Comparison of ENCODE assay signal across 30 cellular contexts in the genomic region with DNA sequence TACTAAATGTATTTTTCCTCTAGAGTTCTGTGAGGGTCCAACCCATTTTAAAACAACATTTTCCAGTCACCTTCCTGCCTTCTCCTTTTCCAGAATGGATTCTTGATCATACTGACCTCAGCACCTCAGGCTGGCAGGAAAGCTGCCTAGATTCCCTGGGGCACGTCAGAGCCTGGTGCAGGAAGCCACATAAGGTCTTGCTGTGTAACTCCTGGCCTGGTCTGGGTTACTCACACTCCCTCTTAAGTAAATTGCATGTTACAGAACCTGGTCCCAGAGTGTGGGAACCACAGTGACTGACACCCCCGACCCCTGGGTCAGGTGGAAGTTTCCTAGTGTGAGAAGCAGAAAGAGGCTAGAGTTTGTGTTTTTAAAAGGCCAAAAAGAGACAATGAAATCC.
DNase-seq lines count a peak whose midpoint lies in the region; ATAC-seq and TF ChIP-seq lines count a peak whose summit lies in the region.
"Had no signal": no experiment of that assay in that cellular context is flagged by ENCODE, and none has a peak within 500 bp of the region (broad histone marks: within the 10 kb centered on the region; RNA-seq: fewer than 3 reads in every experiment).

No MANE protein-coding gene starts in this region.

- H3K27ac ChIP-seq in heart right ventricle = peak overlapping the region in 8 of 10 donors; percentile 1 to 77 (median 62)
- H3K27ac ChIP-seq in right atrium auricular region = peak overlapping the region in 1 of 2 donors; percentile 50
- H3K27ac ChIP-seq in neuronal stem cell (replicated peaks; ENCODE audit: low read length) = no peak overlapping the region
- H3K27ac ChIP-seq in uterus = peak overlapping the region in 1 of 2 donors; percentile 43
- H3K27ac ChIP-seq: KMS-11 had no signal

- TF ChIP-seq CTCF in heart right ventricle (IDR thresholded peaks at IDR 0.05) (no peak), right atrium auricular region (IDR thresholded peaks at IDR 0.05) (no peak), fibroblast of mammary gland (conservative IDR thresholded peaks at IDR 0.05; ENCODE audit: control insufficient read depth, insufficient read depth, low read depth, low read length) (no peak), uterus (IDR thresholded peaks at IDR 0.05) (no peak)

- no peaks in the 10 kb centered on the region for H3K36me3 ChIP-seq in heart right ventricle
- H3K36me3 ChIP-seq in right atrium auricular region = no peaks in the 10 kb centered on the region
- no peaks in the 10 kb centered on the region for H3K36me3 ChIP-seq in neuronal stem cell (replicated peaks in 1 of 2; ENCODE audit: control insufficient read depth in 2 of 2, insufficient read depth in 2 of 2, low read length in 2 of 2)
- H3K36me3 ChIP-seq in MG63 = no peaks in the 10 kb centered on the region
- no peaks in the 10 kb centered on the region for H3K36me3 ChIP-seq in uterus
- H3K36me3 ChIP-seq: gastroesophageal sphincter, spleen had no signal

- H2BK12ac ChIP-seq in neuronal stem cell (ENCODE audit: low read length) = no peak overlapping the region

- peak in 7 of 8 donors; percentile 20 to 79 (median 57) for ATAC-seq in heart right ventricle
- no peak for ATAC-seq in activated CD4-positive, CD25-positive, alpha-beta regulatory T cell treated with anti-CD3 and anti-CD28 coated beads, Interleukin-2, amount 50 U/mL, for 24 hours
- ATAC-seq: activated T-cell treated with anti-CD3 and anti-CD28 coated beads, Interleukin-2, amount 50 U/mL, for 4 hours; natural killer cell; stimulated activated naive CD8-positive, alpha-beta T cell treated with anti-CD3 and anti-CD28 coated beads, Interleukin-15, amount 100 ng/mL, for 72 hours had no signal

- no peaks in the 10 kb centered on the region for H3K9me3 ChIP-seq in heart right ventricle
- H3K9me3 ChIP-seq in right atrium auricular region = no peaks in the 10 kb centered on the region
- no peaks in the 10 kb centered on the region for H3K9me3 ChIP-seq in neuronal stem cell (replicated peaks in 1 of 2; ENCODE audit: control insufficient read depth in 2 of 2, insufficient read depth in 1 of 2, low read depth in 1 of 2, low read length in 2 of 2)
- no peaks in the 10 kb centered on the region for H3K9me3 ChIP-seq in MG63
- H3K9me3 ChIP-seq in uterus = no peaks in the 10 kb centered on the region
- H3K9me3 ChIP-seq: gastroesophageal sphincter, spleen had no signal

- H2BK15ac ChIP-seq in neuronal stem cell (ENCODE audit: low read length) = no peak overlapping the region

- no peaks in the 10 kb centered on the region for H3K27me3 ChIP-seq in heart right ventricle
- no peaks in the 10 kb centered on the region for H3K27me3 ChIP-seq in right atrium auricular region
- H3K27me3 ChIP-seq in neuronal stem cell (ENCODE audit: control insufficient read depth in 3 of 3, insufficient read depth in 3 of 3, low read depth in 1 of 3, low read length in 3 of 3) = no peaks in the 10 kb centered on the region
- H3K27me3 ChIP-seq in MG63 = no peaks in the 10 kb centered on the region
- H3K27me3 ChIP-seq in uterus = no peaks in the 10 kb centered on the region
- H3K27me3 ChIP-seq: gastroesophageal sphincter had no signal

- peak overlapping the region; percentile 4 for H3K18ac ChIP-seq in neuronal stem cell (ENCODE audit: low read length)

- H3K4me3 ChIP-seq in heart right ventricle (no peak overlapping the region), right atrium auricular region (no peak overlapping the region), fibroblast of mammary gland (ENCODE audit: control insufficient read depth, low read depth, low read length) (no peak overlapping the region), neuronal stem cell (ENCODE audit: low read length in 2 of 2) (no peak overlapping the region), MG63 (no peak overlapping the region), uterus (no peak overlapping the region)
- H3K4me3 ChIP-seq: gastroesophageal sphincter, spleen had no signal

- H4K8ac ChIP-seq in neuronal stem cell (ENCODE audit: low read depth, low read length) = no peak overlapping the region

- DNase-seq in heart right ventricle (no peak), right atrium auricular region (ENCODE audit: low spot score) (no peak), fibroblast of mammary gland (ENCODE audit: low read depth) (peak; percentile 29), neuronal stem cell (ENCODE audit: low spot score) (no peak), MG63 (no peak), amniotic stem cell (lab: John Stamatoyannopoulos, UW) (no peak), uterus (no peak)
- DNase-seq: activated CD4-positive, alpha-beta T cell treated with anti-CD3 and anti-CD28 coated beads for 1 hour; activated naive CD4-positive, alpha-beta T cell; activated T-cell treated with anti-CD3 and anti-CD28 coated beads, Interleukin-2, amount 50 U/mL, for 4 hours; amygdala; central memory CD4-positive, alpha-beta T cell; DND-41; erythroblast; HFFc6; left cardiac atrium; midbrain; natural killer cell; NCI-H1048; NCI-H187 treated with DMSO at 0.1 percent for 48 hours; NCI-H774; posterior cingulate gyrus; SHP77 treated with DMSO at 0.1 percent for 48 hours; spleen; stimulated activated CD4-positive, alpha-beta T cell treated with anti-CD3 and anti-CD28 coated beads, Interleukin-4, amount 100 ng/mL, for 24 hours; stimulated activated naive CD8-positive, alpha-beta T cell treated with anti-CD3 and anti-CD28 coated beads, Interleukin-15, amount 100 ng/mL, for 72 hours; trophoblast cell had no signal

- H3K4me1 ChIP-seq in heart right ventricle (peaks cover 0 to 32% (median 24%) of the 10 kb centered on the region in 9 donors), right atrium auricular region (peaks cover 0 to 17% of the 10 kb centered on the region in 2 donors), neuronal stem cell (ENCODE audit: control insufficient read depth in 2 of 2, insufficient read depth in 1 of 2, low read depth in 1 of 2, low read length in 2 of 2) (peaks cover 4 to 6% of the 10 kb centered on the region in 2 donors), uterus (no peaks in the 10 kb centered on the region)

- H3K79me1 ChIP-seq in neuronal stem cell (ENCODE audit: low read depth, low read length) = peaks cover 2% of the 10 kb centered on the region

- 57 to 60% methylated on average over 2 of the region's 2 CpGs for WGBS in heart right ventricle, 2 donors
- WGBS in neuronal stem cell (ENCODE audit: extremely low coverage in 2 of 2, insufficient read length in 2 of 2, insufficient replicate concordance in 1 of 2), 2 donors = no CpG with 5 or more reads among the region's 2 CpGs

- TF ChIP-seq POLR2A in uterus (IDR thresholded peaks at IDR 0.05) = no peak

- H3K23ac ChIP-seq in neuronal stem cell (ENCODE audit: low read depth, low read length, poor library complexity) = no peak overlapping the region

- no peak overlapping the region for H3K4ac ChIP-seq in neuronal stem cell (ENCODE audit: low read length)

- H2BK120ac ChIP-seq in neuronal stem cell (ENCODE audit: low read depth, low read length) = no peak overlapping the region

- no peak overlapping the region for H2AFZ ChIP-seq in neuronal stem cell (ENCODE audit: low read length)

- intact Hi-C loops in heart right ventricle (cut with DNase I) = no loop called here
- intact Hi-C loops in uterus (cut with DNase I; ENCODE audit: low total_unique reads) = no loop called here

- H3K9ac ChIP-seq in neuronal stem cell (ENCODE audit: low read depth, low read length, poor library complexity) = no peak overlapping the region
- H3K9ac ChIP-seq: KMS-11 had no signal

- H2BK5ac ChIP-seq in neuronal stem cell (ENCODE audit: low read length) = no peak overlapping the region

- H2AK5ac ChIP-seq in neuronal stem cell (ENCODE audit: low read depth, low read length) = no peak overlapping the region

- H3K4me2 ChIP-seq in neuronal stem cell (ENCODE audit: insufficient read depth, low read length, poor library complexity, severe bottlenecking) = no peak overlapping the region
- H3K4me2 ChIP-seq: KMS-11 had no signal

- no peak overlapping the region for H4K91ac ChIP-seq in neuronal stem cell (ENCODE audit: low read depth, low read length, poor library complexity)

- H3K14ac ChIP-seq in neuronal stem cell (ENCODE audit: low read length) = peak overlapping the region; percentile 78

Comparison
In these comparisons a context has a peak if more than half of its experiments do, and no peak if none do; other contexts are left out.
1. ATAC-seq: peak in heart right ventricle (7 of 8); none in activated CD4-positive, CD25-positive, alpha-beta regulatory T cell treated with anti-CD3 and anti-CD28 coated beads, Interleukin-2, amount 50 U/mL, for 24 hours (0 of 2).